In genomic region chr22:46063861-46064235, GRCh38 we compare ENCODE assay signal across 1 cellular context.
TF ChIP-seq lines count a peak whose summit lies in the region.

No MANE protein-coding gene starts in this region.

TF ChIP-seq in HEK293, 187 proteins besides CTCF, POLR2A, EP300 and RAD21 (continued from another document):
- TF ChIP-seq, protein P1, sequence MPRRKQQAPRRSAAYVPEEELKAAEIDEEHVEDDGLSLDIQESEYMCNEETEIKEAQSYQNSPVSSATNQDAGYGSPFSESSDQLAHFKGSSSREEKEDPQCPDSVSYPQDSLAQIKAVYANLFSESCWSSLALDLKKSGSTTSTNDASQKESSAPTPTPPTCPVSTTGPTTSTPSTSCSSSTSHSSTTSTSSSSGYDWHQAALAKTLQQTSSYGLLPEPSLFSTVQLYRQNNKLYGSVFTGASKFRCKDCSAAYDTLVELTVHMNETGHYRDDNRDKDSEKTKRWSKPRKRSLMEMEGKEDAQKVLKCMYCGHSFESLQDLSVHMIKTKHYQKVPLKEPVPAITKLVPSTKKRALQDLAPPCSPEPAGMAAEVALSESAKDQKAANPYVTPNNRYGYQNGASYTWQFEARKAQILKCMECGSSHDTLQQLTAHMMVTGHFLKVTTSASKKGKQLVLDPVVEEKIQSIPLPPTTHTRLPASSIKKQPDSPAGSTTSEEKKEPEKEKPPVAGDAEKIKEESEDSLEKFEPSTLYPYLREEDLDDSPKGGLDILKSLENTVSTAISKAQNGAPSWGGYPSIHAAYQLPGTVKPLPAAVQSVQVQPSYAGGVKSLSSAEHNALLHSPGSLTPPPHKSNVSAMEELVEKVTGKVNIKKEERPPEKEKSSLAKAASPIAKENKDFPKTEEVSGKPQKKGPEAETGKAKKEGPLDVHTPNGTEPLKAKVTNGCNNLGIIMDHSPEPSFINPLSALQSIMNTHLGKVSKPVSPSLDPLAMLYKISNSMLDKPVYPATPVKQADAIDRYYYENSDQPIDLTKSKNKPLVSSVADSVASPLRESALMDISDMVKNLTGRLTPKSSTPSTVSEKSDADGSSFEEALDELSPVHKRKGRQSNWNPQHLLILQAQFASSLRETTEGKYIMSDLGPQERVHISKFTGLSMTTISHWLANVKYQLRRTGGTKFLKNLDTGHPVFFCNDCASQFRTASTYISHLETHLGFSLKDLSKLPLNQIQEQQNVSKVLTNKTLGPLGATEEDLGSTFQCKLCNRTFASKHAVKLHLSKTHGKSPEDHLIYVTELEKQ (tag by site-specific recombination; IDR thresholded peaks at IDR 0.05; ENCODE audit: borderline replicate concordance): peak; percentile 39; the same call in 1 of the 2 replicates
- 0 out of 2 replicates have a peak, but pooled peaks have one; percentile 34 for TF ChIP-seq ZNF580 (tag by site-specific recombination; IDR thresholded peaks at IDR 0.05)
- TF ChIP-seq, protein P2, sequence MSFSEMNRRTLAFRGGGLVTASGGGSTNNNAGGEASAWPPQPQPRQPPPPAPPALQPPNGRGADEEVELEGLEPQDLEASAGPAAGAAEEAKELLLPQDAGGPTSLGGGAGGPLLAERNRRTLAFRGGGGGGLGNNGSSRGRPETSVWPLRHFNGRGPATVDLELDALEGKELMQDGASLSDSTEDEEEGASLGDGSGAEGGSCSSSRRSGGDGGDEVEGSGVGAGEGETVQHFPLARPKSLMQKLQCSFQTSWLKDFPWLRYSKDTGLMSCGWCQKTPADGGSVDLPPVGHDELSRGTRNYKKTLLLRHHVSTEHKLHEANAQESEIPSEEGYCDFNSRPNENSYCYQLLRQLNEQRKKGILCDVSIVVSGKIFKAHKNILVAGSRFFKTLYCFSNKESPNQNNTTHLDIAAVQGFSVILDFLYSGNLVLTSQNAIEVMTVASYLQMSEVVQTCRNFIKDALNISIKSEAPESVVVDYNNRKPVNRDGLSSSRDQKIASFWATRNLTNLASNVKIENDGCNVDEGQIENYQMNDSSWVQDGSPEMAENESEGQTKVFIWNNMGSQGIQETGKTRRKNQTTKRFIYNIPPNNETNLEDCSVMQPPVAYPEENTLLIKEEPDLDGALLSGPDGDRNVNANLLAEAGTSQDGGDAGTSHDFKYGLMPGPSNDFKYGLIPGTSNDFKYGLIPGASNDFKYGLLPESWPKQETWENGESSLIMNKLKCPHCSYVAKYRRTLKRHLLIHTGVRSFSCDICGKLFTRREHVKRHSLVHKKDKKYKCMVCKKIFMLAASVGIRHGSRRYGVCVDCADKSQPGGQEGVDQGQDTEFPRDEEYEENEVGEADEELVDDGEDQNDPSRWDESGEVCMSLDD (tag by site-specific recombination; IDR thresholded peaks at IDR 0.05): no peak
- TF ChIP-seq ZNF37A (tag by site-specific recombination; IDR thresholded peaks at IDR 0.05): no peak
- no peak for TF ChIP-seq IKZF3 (tag by site-specific recombination; IDR thresholded peaks at IDR 0.05)
- TF ChIP-seq ZNF169 (tag by site-specific recombination; IDR thresholded peaks at IDR 0.05): no peak
- no peak for TF ChIP-seq ZNF394 (tag by site-specific recombination; IDR thresholded peaks at IDR 0.05; ENCODE audit: borderline replicate concordance)
- TF ChIP-seq ZNF10 (tag by site-specific recombination; IDR thresholded peaks at IDR 0.05): no peak
- TF ChIP-seq ZNF624 (tag by site-specific recombination; IDR thresholded peaks at IDR 0.05): no peak
- TF ChIP-seq OSR2 (tag by site-specific recombination; IDR thresholded peaks at IDR 0.05): no peak
- no peak for TF ChIP-seq ZNF202 (tag by site-specific recombination; IDR thresholded peaks at IDR 0.05; ENCODE audit: borderline replicate concordance)
- TF ChIP-seq ZNF366 (tag by site-specific recombination; conservative IDR thresholded peaks at IDR 0.05): peak; percentile 16; the same call in 1 of the 2 replicates
- TF ChIP-seq ZNF692 (tag by site-specific recombination; IDR thresholded peaks at IDR 0.05): 0 out of 2 replicates have a peak, but pooled peaks have one; percentile 28
- TF ChIP-seq, protein P3, sequence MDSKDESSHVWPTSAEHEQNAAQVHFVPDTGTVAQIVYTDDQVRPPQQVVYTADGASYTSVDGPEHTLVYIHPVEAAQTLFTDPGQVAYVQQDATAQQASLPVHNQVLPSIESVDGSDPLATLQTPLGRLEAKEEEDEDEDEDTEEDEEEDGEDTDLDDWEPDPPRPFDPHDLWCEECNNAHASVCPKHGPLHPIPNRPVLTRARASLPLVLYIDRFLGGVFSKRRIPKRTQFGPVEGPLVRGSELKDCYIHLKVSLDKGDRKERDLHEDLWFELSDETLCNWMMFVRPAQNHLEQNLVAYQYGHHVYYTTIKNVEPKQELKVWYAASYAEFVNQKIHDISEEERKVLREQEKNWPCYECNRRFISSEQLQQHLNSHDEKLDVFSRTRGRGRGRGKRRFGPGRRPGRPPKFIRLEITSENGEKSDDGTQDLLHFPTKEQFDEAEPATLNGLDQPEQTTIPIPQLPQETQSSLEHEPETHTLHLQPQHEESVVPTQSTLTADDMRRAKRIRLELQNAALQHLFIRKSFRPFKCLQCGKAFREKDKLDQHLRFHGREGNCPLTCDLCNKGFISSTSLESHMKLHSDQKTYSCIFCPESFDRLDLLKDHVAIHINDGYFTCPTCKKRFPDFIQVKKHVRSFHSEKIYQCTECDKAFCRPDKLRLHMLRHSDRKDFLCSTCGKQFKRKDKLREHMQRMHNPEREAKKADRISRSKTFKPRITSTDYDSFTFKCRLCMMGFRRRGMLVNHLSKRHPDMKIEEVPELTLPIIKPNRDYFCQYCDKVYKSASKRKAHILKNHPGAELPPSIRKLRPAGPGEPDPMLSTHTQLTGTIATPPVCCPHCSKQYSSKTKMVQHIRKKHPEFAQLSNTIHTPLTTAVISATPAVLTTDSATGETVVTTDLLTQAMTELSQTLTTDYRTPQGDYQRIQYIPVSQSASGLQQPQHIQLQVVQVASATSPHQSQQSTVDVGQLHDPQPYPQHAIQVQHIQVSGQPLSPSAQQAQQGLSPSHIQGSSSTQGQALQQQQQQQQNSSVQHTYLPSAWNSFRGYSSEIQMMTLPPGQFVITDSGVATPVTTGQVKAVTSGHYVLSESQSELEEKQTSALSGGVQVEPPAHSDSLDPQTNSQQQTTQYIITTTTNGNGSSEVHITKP (tag by site-specific recombination; IDR thresholded peaks at IDR 0.05): no peak
- no peak for TF ChIP-seq ZNF792 (tag by site-specific recombination; IDR thresholded peaks at IDR 0.05)
- TF ChIP-seq ZSCAN5A (tag by site-specific recombination; IDR thresholded peaks at IDR 0.05): no peak
- peak; percentile 6; the same call in 1 of the 2 replicates for TF ChIP-seq ZNF596 (tag by site-specific recombination; IDR thresholded peaks at IDR 0.05)
- no peak for TF ChIP-seq ZNF473 (tag by site-specific recombination; IDR thresholded peaks at IDR 0.05)
- TF ChIP-seq ZNF488 (tag by site-specific recombination; IDR thresholded peaks at IDR 0.05): no peak
- TF ChIP-seq KLF8 (tag by site-specific recombination; IDR thresholded peaks at IDR 0.05): no peak
- no peak for TF ChIP-seq ZBTB11 (tag by site-specific recombination; conservative IDR thresholded peaks at IDR 0.05; ENCODE audit: low read depth)
TF ChIP-seq in HEK293: peak in this region for 7.
